9 cellular contexts compared by ENCODE assay signal in the genomic region with DNA sequence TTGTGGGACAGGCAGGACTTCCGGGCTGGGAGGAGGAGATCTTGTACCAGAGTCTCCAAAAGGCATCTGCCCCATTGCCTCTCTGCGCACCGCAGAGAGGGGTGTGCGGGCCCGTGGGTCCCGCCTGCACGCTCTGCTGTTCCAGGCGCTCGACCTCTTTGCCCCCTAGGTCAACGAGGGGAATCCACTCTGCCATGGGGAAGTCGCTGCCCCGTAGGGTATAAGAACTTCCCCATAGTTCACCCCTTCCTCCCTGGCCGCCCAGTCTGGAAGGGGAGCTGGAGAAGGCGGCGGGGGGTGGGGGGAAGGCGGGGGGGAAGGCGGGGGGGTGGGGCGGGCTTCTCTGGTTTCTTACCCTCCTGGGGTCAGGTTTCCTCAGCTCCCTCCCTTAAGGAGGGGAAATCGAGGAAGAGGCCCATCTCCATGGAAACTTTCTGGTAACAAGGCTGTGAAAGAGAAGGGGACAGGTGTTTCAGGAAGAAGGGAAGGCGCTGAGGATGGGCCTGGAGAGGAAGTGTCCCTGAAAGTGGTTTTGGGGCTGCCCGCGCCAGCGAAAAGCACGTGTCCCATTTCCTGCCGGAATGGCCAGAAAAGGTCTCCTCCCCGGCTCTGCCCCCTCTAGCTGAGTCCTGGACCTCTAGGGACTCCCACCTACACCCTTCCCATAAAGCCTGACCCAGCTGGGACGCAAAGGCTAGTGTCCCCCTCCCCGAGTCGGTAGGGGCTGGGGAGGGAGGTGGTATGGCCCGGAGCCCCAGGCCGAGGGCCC. TPM values are rescaled to one million over a fixed set of nuclear protein-coding genes. Genes with fewer than 3 reads are reported as not detected.
DNase-seq lines count a peak whose midpoint lies in the region; ATAC-seq, FAIRE-seq and TF ChIP-seq lines count a peak whose summit lies in the region.
"Had no signal": no experiment of that assay in that cellular context is flagged by ENCODE, and none has a peak within 500 bp of the region (broad histone marks: within the 10 kb centered on the region; RNA-seq: fewer than 3 reads in every experiment).

No MANE protein-coding gene starts in this region.

- peaks cover 11% of the 10 kb centered on the region for H3K27me3 Mint-ChIP-seq in CD4-positive, CD25-positive, alpha-beta regulatory T cell

- peak overlapping the region; percentile 69 to 92 (median 80) for H3K4me3 Mint-ChIP-seq in CD4-positive, CD25-positive, alpha-beta regulatory T cell

- no peak for TF ChIP-seq CTCF in epithelial cell of esophagus (IDR thresholded peaks at IDR 0.05; ENCODE audit: insufficient read depth, low read depth, low read length, missing control alignments)

- H3K9me3 ChIP-seq in CD4-positive, CD25-positive, alpha-beta regulatory T cell (ENCODE audit: control insufficient read depth in 2 of 2, low read length in 2 of 2), result no peaks in the 10 kb centered on the region
- no peaks in the 10 kb centered on the region for H3K9me3 ChIP-seq in SJCRH30 (replicated peaks)

- H3K4me3 ChIP-seq in CD4-positive, CD25-positive, alpha-beta regulatory T cell (ENCODE audit: low read depth, low read length), result peak overlapping the region; percentile 64
- peak overlapping the region; percentile 42 for H3K4me3 ChIP-seq in epithelial cell of esophagus (ENCODE audit: low read length)
- peak overlapping the region; percentile 24 to 53 (median 41) for H3K4me3 ChIP-seq in skin epidermis
- H3K4me3 ChIP-seq in SJCRH30, result no peak overlapping the region

- peaks cover 0 to 14% (median 10%) of the 10 kb centered on the region in 4 donors for H3K4me1 Mint-ChIP-seq in CD4-positive, CD25-positive, alpha-beta regulatory T cell

- H3K27ac ChIP-seq in CD4-positive, CD25-positive, alpha-beta regulatory T cell (ENCODE audit: insufficient read depth, low read length, poor library complexity, severe bottlenecking), result no peak overlapping the region
- peak overlapping the region in 5 of 21 experiments; percentile 8 to 67 (median 32) for H3K27ac ChIP-seq in skin epidermis
- no peak overlapping the region for H3K27ac ChIP-seq in SJCRH30

- peak overlapping the region; percentile 26 to 89 (median 80) for H3K27ac Mint-ChIP-seq in CD4-positive, CD25-positive, alpha-beta regulatory T cell

- DNase-seq in CD4-positive, CD25-positive, alpha-beta regulatory T cell, result peak in 1 of 3 donors; percentile 13
- no peak for DNase-seq in epithelial cell of esophagus (ENCODE audit: low read depth)
- DNase-seq in HTR-8/SVneo (ENCODE audit: insufficient read length, low spot score), result no peak
- DNase-seq in NCI-H128 (lab: John Stamatoyannopoulos, UW; ENCODE audit: unreplicated experiment), result no peak
- no peak for DNase-seq in SJCRH30

- H3K27me3 ChIP-seq in CD4-positive, CD25-positive, alpha-beta regulatory T cell (ENCODE audit: control insufficient read depth, insufficient read depth, low read length), result no peaks in the 10 kb centered on the region
- no peaks in the 10 kb centered on the region for H3K27me3 ChIP-seq in SJCRH30

- no peaks in the 10 kb centered on the region for H3K36me3 ChIP-seq in CD4-positive, CD25-positive, alpha-beta regulatory T cell (ENCODE audit: control insufficient read depth, insufficient read depth, low read length)
- H3K36me3 ChIP-seq in SJCRH30, result no peaks in the 10 kb centered on the region

- H3K9me3 Mint-ChIP-seq in CD4-positive, CD25-positive, alpha-beta regulatory T cell, result peaks cover 0 to 4% (median 0%) of the 10 kb centered on the region in 7 donors

- ATAC-seq in CD4-positive, CD25-positive, alpha-beta regulatory T cell (ENCODE audit: low read depth in 2 of 2), result no peak
- ATAC-seq in GM19372 (IDR thresholded peaks at IDR 0.05; ENCODE audit: low read depth, unreplicated experiment) (peak; percentile 21), HG03442 (IDR thresholded peaks at IDR 0.05; ENCODE audit: unreplicated experiment) (peak; percentile 29)

- H3K36me3 Mint-ChIP-seq in CD4-positive, CD25-positive, alpha-beta regulatory T cell, result no peaks in the 10 kb centered on the region

- peaks cover 12% of the 10 kb centered on the region for H3K4me1 ChIP-seq in CD4-positive, CD25-positive, alpha-beta regulatory T cell (ENCODE audit: control insufficient read depth, insufficient read depth, low read length, poor library complexity, severe bottlenecking)
- no peaks in the 10 kb centered on the region for H3K4me1 ChIP-seq in SJCRH30

- no peak for FAIRE-seq in HTR-8/SVneo (lab: Jason Lieb, UNC)
- FAIRE-seq: endometrium had no signal

RNA-seq across cellular contexts. Expression of a gene that starts 27.5 kb away (rescaled TPM):
- total RNA-seq in CD4-positive, CD25-positive, alpha-beta regulatory T cell, result 0.20 TPM
- under 1 TPM in 3 of 4 donors, not detected in 1; 0.06 to 0.72 (median 0.28) TPM for polyA plus RNA-seq in CD4-positive, CD25-positive, alpha-beta regulatory T cell
- total RNA-seq in SJCRH30 (2014; rRNA removed; shearing (Covaris generic)), result not detected in 2 replicates

Comparison
In these comparisons a context has a peak if more than half of its experiments do, and no peak if none do; other contexts are left out.
1. ATAC-seq: peak in GM19372 (single experiment) and HG03442 (single experiment); none in CD4-positive, CD25-positive, alpha-beta regulatory T cell (0 of 2).